12 cellular contexts compared by ENCODE assay signal in the genomic region with DNA sequence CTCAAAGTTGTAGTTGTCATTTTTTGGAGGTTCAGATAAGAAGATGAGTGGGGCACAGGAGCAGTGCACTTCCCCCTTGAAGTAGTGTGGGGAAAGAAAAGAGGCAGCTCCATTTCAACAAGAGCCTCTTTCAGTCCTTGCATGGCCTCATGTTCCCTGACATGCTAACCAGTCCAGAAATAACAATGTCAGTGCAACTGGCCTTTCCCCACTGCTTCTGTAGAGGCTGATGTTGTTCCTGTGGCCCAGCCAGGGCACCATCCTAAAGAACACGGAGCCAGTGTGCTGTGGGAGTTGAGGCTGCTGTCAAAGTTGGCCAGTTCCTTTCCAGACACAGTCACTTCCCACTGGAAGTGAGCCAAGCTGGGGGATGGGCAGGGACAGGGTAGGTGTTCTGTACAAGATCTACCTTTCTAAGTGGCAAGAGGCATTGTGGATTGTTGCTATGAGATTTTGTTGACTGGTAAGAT.
DNase-seq lines count a peak whose midpoint lies in the region; ATAC-seq and TF ChIP-seq lines count a peak whose summit lies in the region.
"Had no signal": no experiment of that assay in that cellular context is flagged by ENCODE, and none has a peak within 500 bp of the region (broad histone marks: within the 10 kb centered on the region; RNA-seq: fewer than 3 reads in every experiment).

No MANE protein-coding gene starts in this region.

- peak overlapping the region; percentile 18 to 69 for H3K4me3 Mint-ChIP-seq in CD14-positive monocyte
- H3K4me3 Mint-ChIP-seq in naive thymus-derived CD8-positive, alpha-beta T cell = peak overlapping the region in 7 of 10 donors; percentile 9 to 78 (median 34)
- H3K4me3 Mint-ChIP-seq in glutamatergic neuron (ENCODE audit: unreplicated experiment) = no peak overlapping the region
- no peak overlapping the region for H3K4me3 Mint-ChIP-seq in nephron progenitor cell
- H3K4me3 Mint-ChIP-seq: stimulated activated naive B cell treated with anti-CD40 and anti-IgM and Interleukin-4, amounts not matched to agents 10 μg/mL and 1 μg/mL and 100 μg/mL, for 72 hours had no signal

- DNase-seq in CD14-positive monocyte (ENCODE audit: low spot score) (peak; percentile 47), M059J (ENCODE audit: low read depth) (peak; percentile 55), T1000 (lab: John Stamatoyannopoulos, UW) (no peak), glutamatergic neuron (no peak), pons (ENCODE audit: low spot score) (no peak), nephron progenitor cell (no peak)
- no peak for DNase-seq in naive thymus-derived CD8-positive, alpha-beta T cell
- DNase-seq: hippocampal formation; NCI-H2107; stimulated activated naive B cell treated with anti-CD40 and anti-IgM and Interleukin-4, amounts not matched to agents 10 μg/mL and 1 μg/mL and 100 μg/mL, for 72 hours had no signal

- H3K27me3 Mint-ChIP-seq in CD14-positive monocyte (ENCODE audit: low read depth in 3 of 3) (no peaks in the 10 kb centered on the region), glutamatergic neuron (ENCODE audit: unreplicated experiment) (peaks cover 2% of the 10 kb centered on the region), nephron progenitor cell (ENCODE audit: low read depth, poor library complexity) (peaks cover 8% of the 10 kb centered on the region)
- no peaks in the 10 kb centered on the region for H3K27me3 Mint-ChIP-seq in naive thymus-derived CD8-positive, alpha-beta T cell
- H3K27me3 Mint-ChIP-seq: stimulated activated naive B cell treated with anti-CD40 and anti-IgM and Interleukin-4, amounts not matched to agents 10 μg/mL and 1 μg/mL and 100 μg/mL, for 72 hours had no signal

- H3K9me3 ChIP-seq in duodenal mucosa (ENCODE audit: control insufficient read depth in 1 of 2, low read length in 2 of 2) = no peaks in the 10 kb centered on the region

- intact Hi-C loops in CD14-positive monocyte (cut with micrococcal nuclease) = no loop called here

- peaks cover 0 to 5% (median 3%) of the 10 kb centered on the region in 7 donors for H3K9me3 Mint-ChIP-seq in CD14-positive monocyte
- H3K9me3 Mint-ChIP-seq in naive thymus-derived CD8-positive, alpha-beta T cell = peaks cover 0 to 5% (median 0%) of the 10 kb centered on the region in 9 donors
- peaks cover 2% of the 10 kb centered on the region for H3K9me3 Mint-ChIP-seq in glutamatergic neuron (ENCODE audit: unreplicated experiment)
- peaks cover 4% of the 10 kb centered on the region for H3K9me3 Mint-ChIP-seq in nephron progenitor cell
- H3K9me3 Mint-ChIP-seq: stimulated activated naive B cell treated with anti-CD40 and anti-IgM and Interleukin-4, amounts not matched to agents 10 μg/mL and 1 μg/mL and 100 μg/mL, for 72 hours had no signal

- TF ChIP-seq CTCF in CD14-positive monocyte (IDR thresholded peaks at IDR 0.05) = no peak
- no peak for TF ChIP-seq CTCF in glutamatergic neuron (IDR thresholded peaks at IDR 0.05; ENCODE audit: partially characterized antibody, unreplicated experiment)
- no peak for TF ChIP-seq CTCF in nephron progenitor cell (IDR thresholded peaks at IDR 0.05)

- H3K27me3 ChIP-seq in duodenal mucosa (ENCODE audit: control insufficient read depth in 1 of 2, insufficient read depth in 2 of 2, low read length in 2 of 2) = no peaks in the 10 kb centered on the region

- H3K4me3 ChIP-seq in duodenal mucosa (ENCODE audit: low read depth in 1 of 2, low read length in 2 of 2) = peak overlapping the region; percentile 10 to 11

- ATAC-seq in naive thymus-derived CD8-positive, alpha-beta T cell = no peak
- ATAC-seq: stimulated activated naive B cell treated with anti-CD40 and anti-IgM and Interleukin-4, amounts not matched to agents 10 μg/mL and 1 μg/mL and 100 μg/mL, for 72 hours had no signal

- no peaks in the 10 kb centered on the region for H3K36me3 ChIP-seq in duodenal mucosa (ENCODE audit: control insufficient read depth in 1 of 2, insufficient read depth in 2 of 2, low read length in 2 of 2)

- POLR2A ChIA-PET in naive thymus-derived CD8-positive, alpha-beta T cell (lab: Charles Lee) = no interaction called here

- H3K4me1 Mint-ChIP-seq in CD14-positive monocyte = peaks cover 43% of the 10 kb centered on the region
- peaks cover 33 to 50% (median 46%) of the 10 kb centered on the region in 4 donors for H3K4me1 Mint-ChIP-seq in naive thymus-derived CD8-positive, alpha-beta T cell
- no peaks in the 10 kb centered on the region for H3K4me1 Mint-ChIP-seq in glutamatergic neuron (ENCODE audit: low read depth, unreplicated experiment)
- H3K4me1 Mint-ChIP-seq in nephron progenitor cell = peaks cover 53% of the 10 kb centered on the region

- peak overlapping the region in 5 of 7 donors; percentile 18 to 73 (median 27) for H3K27ac Mint-ChIP-seq in CD14-positive monocyte
- peak overlapping the region in 8 of 10 donors; percentile 41 to 92 (median 72) for H3K27ac Mint-ChIP-seq in naive thymus-derived CD8-positive, alpha-beta T cell
- no peak overlapping the region for H3K27ac Mint-ChIP-seq in glutamatergic neuron (ENCODE audit: unreplicated experiment)
- H3K27ac Mint-ChIP-seq in nephron progenitor cell = no peak overlapping the region
- H3K27ac Mint-ChIP-seq: stimulated activated naive B cell treated with anti-CD40 and anti-IgM and Interleukin-4, amounts not matched to agents 10 μg/mL and 1 μg/mL and 100 μg/mL, for 72 hours had no signal

- H3K9ac ChIP-seq in duodenal mucosa (ENCODE audit: low read depth in 1 of 2, low read length in 2 of 2) = no peak overlapping the region

- H3K36me3 Mint-ChIP-seq in CD14-positive monocyte (no peaks in the 10 kb centered on the region), glutamatergic neuron (ENCODE audit: unreplicated experiment) (no peaks in the 10 kb centered on the region), nephron progenitor cell (ENCODE audit: low read depth) (no peaks in the 10 kb centered on the region)
- peaks cover 0 to 9% (median 1%) of the 10 kb centered on the region in 3 donors for H3K36me3 Mint-ChIP-seq in naive thymus-derived CD8-positive, alpha-beta T cell
- H3K36me3 Mint-ChIP-seq: stimulated activated naive B cell treated with anti-CD40 and anti-IgM and Interleukin-4, amounts not matched to agents 10 μg/mL and 1 μg/mL and 100 μg/mL, for 72 hours had no signal

- H3K4me1 ChIP-seq in duodenal mucosa (ENCODE audit: control insufficient read depth in 1 of 2, insufficient read depth in 2 of 2, low read length in 2 of 2) = peaks cover 25 to 35% of the 10 kb centered on the region in 2 donors

- no peak overlapping the region for H3K27ac ChIP-seq in duodenal mucosa (ENCODE audit: low read depth, low read length)
- H3K27ac ChIP-seq: VCaP had no signal

Comparison
In these comparisons a context has a peak if more than half of its experiments do, and no peak if none do; other contexts are left out.
1. DNase-seq: peak in CD14-positive monocyte (single experiment) and M059J (single experiment); none in naive thymus-derived CD8-positive, alpha-beta T cell (0 of 10), T1000 (single experiment), glutamatergic neuron (single experiment), pons (single experiment) and nephron progenitor cell (single experiment).
2. H3K27ac Mint-ChIP-seq: peak in CD14-positive monocyte (5 of 7) and naive thymus-derived CD8-positive, alpha-beta T cell (8 of 10); none in glutamatergic neuron (single experiment) and nephron progenitor cell (single experiment).
3. H3K4me3 Mint-ChIP-seq: peak in CD14-positive monocyte (2 of 2) and naive thymus-derived CD8-positive, alpha-beta T cell (7 of 10); none in glutamatergic neuron (single experiment) and nephron progenitor cell (single experiment).